Comparison of ENCODE assay signal across 14 cellular contexts in genomic region chr9:32455738-32456137, GRCh38.
A peak's percentile ranks its signal among the peaks of the same experiment; 100 is the strongest.
DNase-seq lines count a peak whose midpoint lies in the region; ATAC-seq and TF ChIP-seq lines count a peak whose summit lies in the region.
"Had no signal": no experiment of that assay in that cellular context is flagged by ENCODE, and none has a peak within 500 bp of the region (broad histone marks: within the 10 kb centered on the region; RNA-seq: fewer than 3 reads in every experiment).

No MANE protein-coding gene starts in this region.

- H2BK120ac ChIP-seq in IMR-90 (ENCODE audit: low read depth, low read length), result no peak overlapping the region

- no peak overlapping the region for H2AFZ ChIP-seq in IMR-90 (replicated peaks; ENCODE audit: low read length, poor library complexity)
- H2AFZ ChIP-seq: PC-9 had no signal

- H4K8ac ChIP-seq in IMR-90 (ENCODE audit: low read depth in 2 of 2, low read length in 2 of 2), result no peak overlapping the region

- no peaks in the 10 kb centered on the region for H3K4me1 ChIP-seq in CD8-positive, alpha-beta T cell (ENCODE audit: insufficient read depth, low read length)
- no peaks in the 10 kb centered on the region for H3K4me1 ChIP-seq in IMR-90 (ENCODE audit: control insufficient read depth, insufficient read depth, low read length)

- H3K14ac ChIP-seq in IMR-90 (replicated peaks; ENCODE audit: low read depth, low read length), result no peak overlapping the region

- H3K79me1 ChIP-seq in IMR-90 (ENCODE audit: low read depth in 1 of 2, low read length in 2 of 2), result peaks cover 6 to 22% of the 10 kb centered on the region in 2 experiments; a peak in 2 of 4 replicates

- H3K18ac ChIP-seq in IMR-90 (ENCODE audit: low read depth, low read length), result no peak overlapping the region

- H2BK20ac ChIP-seq in IMR-90 (ENCODE audit: low read depth, low read length), result no peak overlapping the region

- no peak overlapping the region for H3K56ac ChIP-seq in IMR-90 (ENCODE audit: extremely low read depth, insufficient read depth, low read length)

- TF ChIP-seq CTCF in CD8-positive, alpha-beta T cell (IDR thresholded peaks at IDR 0.05), result no peak
- no peak for TF ChIP-seq CTCF in IMR-90 (conservative IDR thresholded peaks at IDR 0.05; ENCODE audit: low read depth, low read length)

- no peak for ATAC-seq in CD8-positive, alpha-beta T cell
- no peak for ATAC-seq in IMR-90 (ENCODE audit: low read depth)
- peak; percentile 72 for ATAC-seq in left ventricle myocardium superior
- no peak for ATAC-seq in stimulated activated effector memory CD8-positive, alpha-beta T cell treated with anti-CD3 and anti-CD28 coated beads, Interleukin-12 subunit alpha, Interleukin-12 subunit beta, amount 100 ng/mL, for 72 hours
- ATAC-seq in HG02763 (IDR thresholded peaks at IDR 0.05; ENCODE audit: unreplicated experiment), result no peak
- ATAC-seq in GM19035 (IDR thresholded peaks at IDR 0.05; ENCODE audit: unreplicated experiment), result no peak

- no peaks in the 10 kb centered on the region for H3K9me3 ChIP-seq in CD8-positive, alpha-beta T cell (ENCODE audit: low read length)
- H3K9me3 ChIP-seq in IMR-90 (ENCODE audit: control insufficient read depth, insufficient read depth, low read length), result no peaks in the 10 kb centered on the region

- H3K9me3 Mint-ChIP-seq in CD8-positive, alpha-beta T cell, result no peaks in the 10 kb centered on the region
- no peaks in the 10 kb centered on the region for H3K9me3 Mint-ChIP-seq in stimulated activated effector memory CD8-positive, alpha-beta T cell treated with anti-CD3 and anti-CD28 coated beads, Interleukin-12 subunit alpha, Interleukin-12 subunit beta, amount 100 ng/mL, for 72 hours
- H3K9me3 Mint-ChIP-seq: CD4-positive, alpha-beta memory T cell had no signal

- no peaks in the 10 kb centered on the region for H3K27me3 Mint-ChIP-seq in CD8-positive, alpha-beta T cell (ENCODE audit: low read depth)
- H3K27me3 Mint-ChIP-seq: CD4-positive, alpha-beta memory T cell had no signal

- 0 out of 2 replicates have a peak, but pooled peaks cover 4% of the 10 kb centered on the region for H4K20me1 ChIP-seq in IMR-90 (ENCODE audit: insufficient read depth, low read length)

- H3K27ac ChIP-seq in CD8-positive, alpha-beta T cell (ENCODE audit: low read depth, low read length), result no peak overlapping the region
- no peak overlapping the region for H3K27ac ChIP-seq in IMR-90 (ENCODE audit: insufficient read depth, low read length)
- H3K27ac ChIP-seq: PC-9 had no signal

- no peak overlapping the region for H3K9ac ChIP-seq in IMR-90 (ENCODE audit: low read depth, low read length)

- no peak overlapping the region for H3K23ac ChIP-seq in IMR-90 (ENCODE audit: low read depth, low read length)

- H2BK15ac ChIP-seq in IMR-90 (ENCODE audit: low read depth, low read length), result no peak overlapping the region

- no peak for TF ChIP-seq POLR2A in IMR-90 (IDR thresholded peaks at IDR 0.05; ENCODE audit: low read depth, low read length)

- no peak overlapping the region for H2BK5ac ChIP-seq in IMR-90 (ENCODE audit: low read depth, low read length, poor library complexity, severe bottlenecking)

- no peak overlapping the region for H3K4ac ChIP-seq in IMR-90 (ENCODE audit: low read depth, low read length)

- no peak overlapping the region for H3K4me2 ChIP-seq in IMR-90 (ENCODE audit: low read depth, low read length)
- H3K4me2 ChIP-seq: PC-9 had no signal

- DNase-seq in CD8-positive, alpha-beta T cell, result no peak
- DNase-seq in IMR-90, result peak; percentile 6
- DNase-seq in left ventricle myocardium superior, result peak; percentile 41
- DNase-seq in stimulated activated effector memory CD8-positive, alpha-beta T cell treated with anti-CD3 and anti-CD28 coated beads, Interleukin-12 subunit alpha, Interleukin-12 subunit beta, amount 100 ng/mL, for 72 hours (ENCODE audit: low spot score in 2 of 2), result no peak
- DNase-seq in NCI-H526 (lab: John Stamatoyannopoulos, UW), result no peak
- DNase-seq: CD4-positive, alpha-beta memory T cell; DMS79; KBM-7; NCI-H1436; NCI-H2029; NCI-H82; PC-9 had no signal

- intact Hi-C loops in CD8-positive, alpha-beta T cell (cut with DNase I, micrococcal nuclease), result no loop called here
- intact Hi-C loops in IMR-90 (cut with micrococcal nuclease), result no loop called here
- intact Hi-C loops in left ventricle myocardium superior (cut with micrococcal nuclease), result no loop called here

- dilution Hi-C loops in IMR-90 (cut with HindIII; ENCODE audit: low sequenced_read_pairs, unreplicated experiment), result no loop called here

- peaks cover 24% of the 10 kb centered on the region for H3K36me3 ChIP-seq in CD8-positive, alpha-beta T cell (ENCODE audit: insufficient read depth, low read length)
- peaks cover 47% of the 10 kb centered on the region for H3K36me3 ChIP-seq in IMR-90 (ENCODE audit: control insufficient read depth, insufficient read depth, low read length)

- POLR2A ChIA-PET in CD8-positive, alpha-beta T cell (lab: Charles Lee), result no interaction called here
- POLR2A ChIA-PET in IMR-90 (lab: Charles Lee; ENCODE audit: unreplicated experiment), result no interaction called here

- peaks cover 77% of the 10 kb centered on the region for H3K36me3 Mint-ChIP-seq in CD8-positive, alpha-beta T cell
- peaks cover 84% of the 10 kb centered on the region for H3K36me3 Mint-ChIP-seq in stimulated activated effector memory CD8-positive, alpha-beta T cell treated with anti-CD3 and anti-CD28 coated beads, Interleukin-12 subunit alpha, Interleukin-12 subunit beta, amount 100 ng/mL, for 72 hours

- no peaks in the 10 kb centered on the region for H3K27me3 ChIP-seq in CD8-positive, alpha-beta T cell (ENCODE audit: insufficient read depth, low read length)
- H3K27me3 ChIP-seq in IMR-90 (ENCODE audit: control insufficient read depth, insufficient read depth, low read length), result no peaks in the 10 kb centered on the region

- H3K9me1 ChIP-seq in IMR-90 (ENCODE audit: insufficient read depth, low read length), result peaks cover 5% of the 10 kb centered on the region

- H3K27ac Mint-ChIP-seq in CD8-positive, alpha-beta T cell, result peak overlapping the region; percentile 25
- H3K27ac Mint-ChIP-seq in stimulated activated effector memory CD8-positive, alpha-beta T cell treated with anti-CD3 and anti-CD28 coated beads, Interleukin-12 subunit alpha, Interleukin-12 subunit beta, amount 100 ng/mL, for 72 hours, result peak overlapping the region; percentile 16

- BruUV-seq in IMR-90 (replicated peaks; lab: Mats Ljungman, UMichigan), result no TSS peak

- no peak overlapping the region for H2AK9ac ChIP-seq in IMR-90 (replicated peaks; ENCODE audit: low read depth, low read length, poor library complexity)

- in situ Hi-C loops in IMR-90 (cut with MboI; ENCODE audit: low sequenced_read_pairs), result no loop called here

- 80% methylated on average over 2 of the region's 5 CpGs; no CpG with 5 or more reads in 1 of the 2 experiments for WGBS in IMR-90 (ENCODE audit: extremely low coverage in 2 of 2, insufficient read length in 1 of 2), 2 experiments

- TF ChIP-seq RAD21 in IMR-90 (IDR thresholded peaks at IDR 0.05; ENCODE audit: low read length), result no peak

- H4K5ac ChIP-seq in IMR-90 (ENCODE audit: low read depth, low read length), result no peak overlapping the region

- H3K4me3 Mint-ChIP-seq in CD8-positive, alpha-beta T cell, result no peak overlapping the region
- no peak overlapping the region for H3K4me3 Mint-ChIP-seq in stimulated activated effector memory CD8-positive, alpha-beta T cell treated with anti-CD3 and anti-CD28 coated beads, Interleukin-12 subunit alpha, Interleukin-12 subunit beta, amount 100 ng/mL, for 72 hours
- H3K4me3 Mint-ChIP-seq: CD4-positive, alpha-beta memory T cell had no signal

- no peak overlapping the region for H3K4me3 ChIP-seq in CD8-positive, alpha-beta T cell (ENCODE audit: low read depth, low read length)
- no peak overlapping the region for H3K4me3 ChIP-seq in IMR-90 (ENCODE audit: insufficient read depth, low read depth, low read length)
- H3K4me3 ChIP-seq: PC-9 had no signal

- H4K91ac ChIP-seq in IMR-90 (ENCODE audit: insufficient read depth, low read depth, low read length), result no peak overlapping the region

- no peaks in the 10 kb centered on the region for H3K4me1 Mint-ChIP-seq in CD8-positive, alpha-beta T cell (ENCODE audit: low read depth)
- H3K4me1 Mint-ChIP-seq in stimulated activated effector memory CD8-positive, alpha-beta T cell treated with anti-CD3 and anti-CD28 coated beads, Interleukin-12 subunit alpha, Interleukin-12 subunit beta, amount 100 ng/mL, for 72 hours, result no peaks in the 10 kb centered on the region

- CTCF ChIA-PET in CD8-positive, alpha-beta T cell (lab: Charles Lee), result no interaction called here
- CTCF ChIA-PET in IMR-90 (lab: Yijun Ruan, JAX), result interaction anchor here (1.5 kb wide), 1 partner anchor 124 kb away, joined by 5 read pairs; no protein-coding TSS in a partner anchor

- H2AK5ac ChIP-seq in IMR-90 (ENCODE audit: low read depth, low read length), result no peak overlapping the region

TF ChIP-seq in IMR-90, 13 proteins besides CTCF, POLR2A, EP300 and RAD21 (continues in another document):
- TF ChIP-seq CHD1 (IDR thresholded peaks at IDR 0.05; ENCODE audit: low read depth, low read length) (no peak), MAZ (IDR thresholded peaks at IDR 0.05; ENCODE audit: borderline replicate concordance, low read depth, low read length) (no peak), CEBPB (IDR thresholded peaks at IDR 0.05; ENCODE audit: low read depth, low read length) (no peak), MAFK (IDR thresholded peaks at IDR 0.05; ENCODE audit: low read depth, low read length) (no peak), RFX5 (IDR thresholded peaks at IDR 0.05; ENCODE audit: low read depth, low read length) (no peak), NFE2L2 (IDR thresholded peaks at IDR 0.05; ENCODE audit: low read depth, low read length) (no peak), BHLHE40 (IDR thresholded peaks at IDR 0.05; ENCODE audit: low read depth, low read length) (no peak), FOS (IDR thresholded peaks at IDR 0.05; ENCODE audit: low read depth, low read length) (no peak)
- TF ChIP-seq, protein P1, sequence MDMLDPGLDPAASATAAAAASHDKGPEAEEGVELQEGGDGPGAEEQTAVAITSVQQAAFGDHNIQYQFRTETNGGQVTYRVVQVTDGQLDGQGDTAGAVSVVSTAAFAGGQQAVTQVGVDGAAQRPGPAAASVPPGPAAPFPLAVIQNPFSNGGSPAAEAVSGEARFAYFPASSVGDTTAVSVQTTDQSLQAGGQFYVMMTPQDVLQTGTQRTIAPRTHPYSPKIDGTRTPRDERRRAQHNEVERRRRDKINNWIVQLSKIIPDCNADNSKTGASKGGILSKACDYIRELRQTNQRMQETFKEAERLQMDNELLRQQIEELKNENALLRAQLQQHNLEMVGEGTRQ (IDR thresholded peaks at IDR 0.05; ENCODE audit: low read depth, low read length), result no peak

Comparison
In these comparisons a context has a peak if more than half of its experiments do, and no peak if none do; other contexts are left out.
1. DNase-seq: peak in IMR-90 (single experiment) and left ventricle myocardium superior (single experiment); none in CD8-positive, alpha-beta T cell (0 of 7), stimulated activated effector memory CD8-positive, alpha-beta T cell treated with anti-CD3 and anti-CD28 coated beads, Interleukin-12 subunit alpha, Interleukin-12 subunit beta, amount 100 ng/mL, for 72 hours (0 of 2) and NCI-H526 (0 of 2).